ENCODE assay signal across 10 cellular contexts in the genomic region with DNA sequence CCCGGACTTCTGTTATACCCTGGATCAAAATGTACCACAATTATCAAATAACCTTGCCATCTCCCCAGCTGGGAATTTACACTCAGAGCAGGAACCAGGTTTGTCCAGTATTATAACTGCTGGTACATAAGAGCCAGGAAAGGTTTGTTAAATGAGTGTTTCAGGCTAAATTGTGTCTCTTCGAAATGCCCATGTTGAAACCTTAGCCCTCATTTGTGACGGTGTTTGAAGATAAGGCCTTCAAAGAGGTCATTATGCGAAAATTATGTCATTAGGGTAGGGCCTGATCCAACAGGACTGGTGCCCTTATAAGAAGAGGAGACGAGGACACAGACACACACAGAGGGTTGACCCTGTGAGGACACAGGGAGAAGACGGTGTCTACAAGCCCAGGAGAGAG.
"Had no signal": no experiment of that assay in that cellular context is flagged by ENCODE, and none has a peak within 500 bp of the region (broad histone marks: within the 10 kb centered on the region; RNA-seq: fewer than 3 reads in every experiment).

No MANE protein-coding gene starts in this region.

- H2AFZ ChIP-seq: GM23338 had no signal

- H3K27ac ChIP-seq: HL-60 had no signal

- H3K27ac Mint-ChIP-seq: GM23338, HFFc6, IgD-negative memory B cell had no signal

- ATAC-seq: GM23338, HepG2 had no signal

- FAIRE-seq: H1, H54, HepG2 had no signal

- H3K4me2 ChIP-seq: GM23338 had no signal

- H3K4me3 ChIP-seq: GM23338 had no signal

- H3K4me3 Mint-ChIP-seq: GM23338, H9, HFFc6, IgD-negative memory B cell had no signal

- DNase-seq: H9, HCEC 1CT, HFFc6, KBM-7 had no signal
